Comparison of ENCODE assay signal across 8 cellular contexts in genomic region chr5:36240779-36241635, GRCh38. TPM values are rescaled to one million over a fixed set of nuclear protein-coding genes. Genes with fewer than 3 reads are reported as not detected.
DNase-seq lines count a peak whose midpoint lies in the region; ATAC-seq and TF ChIP-seq lines count a peak whose summit lies in the region.

No MANE protein-coding gene starts in this region.

- peak overlapping the region; percentile 75 for H2AFZ ChIP-seq in smooth muscle cell (ENCODE audit: low read depth)

- H3K27me3 ChIP-seq in smooth muscle cell (ENCODE audit: low read depth) = no peaks in the 10 kb centered on the region

- peak overlapping the region; percentile 75 for H3K4me3 ChIP-seq in smooth muscle cell

- peaks cover 11% of the 10 kb centered on the region for H3K4me1 ChIP-seq in smooth muscle cell (ENCODE audit: low read depth)

- H3K9ac ChIP-seq in smooth muscle cell (ENCODE audit: low read depth) = peak overlapping the region; percentile 83

- H3K36me3 ChIP-seq in smooth muscle cell (ENCODE audit: low read depth) = no peaks in the 10 kb centered on the region

- H3K79me2 ChIP-seq in smooth muscle cell (ENCODE audit: low read depth) = peaks cover 47% of the 10 kb centered on the region

- H3K4me2 ChIP-seq in smooth muscle cell = peak overlapping the region; percentile 87

- in situ Hi-C loops in GM13977 (cut with MboI; ENCODE audit: low pct_unique_long_range_greater_than_20kb, low sequenced_read_pairs, unreplicated experiment) = no loop called here

- WGBS in smooth muscle cell (ENCODE audit: low lambda C conversion rate) = under 1% methylated on average over 58 of the region's 62 CpGs

- H4K20me1 ChIP-seq in smooth muscle cell (ENCODE audit: low read depth) = peaks cover 6% of the 10 kb centered on the region

- peak; percentile 57 for DNase-seq in GM13977 (ENCODE audit: low spot score)
- peak; percentile 71 for DNase-seq in NAMALWA (ENCODE audit: low spot score)
- peak in 55 of 61 donors; percentile 5 to 80 (median 54) for DNase-seq in caudate nucleus (lab: John Stamatoyannopoulos, UW)
- DNase-seq in iris pigment epithelial cell (ENCODE audit: low read depth) = peak; percentile 75
- peak; percentile 74 for DNase-seq in smooth muscle cell (lab: John Stamatoyannopoulos, UW; ENCODE audit: unreplicated experiment)
- DNase-seq in NCI-H187 treated with DMSO at 0.1 percent for 48 hours (lab: John Stamatoyannopoulos, UW) = no peak

- TF ChIP-seq CTCF in GM13977 (IDR thresholded peaks at IDR 0.05; ENCODE audit: extremely low read depth, insufficient read depth, missing control alignments) = no peak
- no peak for TF ChIP-seq CTCF in VCaP (conservative IDR thresholded peaks at IDR 0.05)
- TF ChIP-seq CTCF in smooth muscle cell (IDR thresholded peaks at IDR 0.05; ENCODE audit: borderline replicate concordance, insufficient read depth, poor library complexity, severe bottlenecking) = no peak

- H3K27ac ChIP-seq in VCaP (peak overlapping the region; percentile 95), caudate nucleus (ENCODE audit: low read depth, low read length) (peak overlapping the region; percentile 92), smooth muscle cell (ENCODE audit: low read depth) (peak overlapping the region; percentile 78)

- ATAC-seq in HG02610 (IDR thresholded peaks at IDR 0.05; ENCODE audit: unreplicated experiment) = peak; percentile 10

- no peaks in the 10 kb centered on the region for H3K9me3 ChIP-seq in smooth muscle cell (replicated peaks; ENCODE audit: low read depth)

- H3F3A ChIP-seq in smooth muscle cell (ENCODE audit: low read depth) = peaks cover 8% of the 10 kb centered on the region

RNA-seq across cellular contexts. Expression of gene NADK2, which starts 0.7 kb away (rescaled TPM):
- 27.2 and 40.3 TPM in 2 replicates for total RNA-seq in smooth muscle cell
- 15.0 and 26.7 TPM in 2 replicates for polyA plus RNA-seq in smooth muscle cell
